8 cellular contexts compared by ENCODE assay signal in genomic region chr10:110387983-110388681, GRCh38.
A peak's percentile ranks its signal among the peaks of the same experiment; 100 is the strongest.
DNase-seq lines count a peak whose midpoint lies in the region; ATAC-seq and TF ChIP-seq lines count a peak whose summit lies in the region.

No MANE protein-coding gene starts in this region.

- no peaks in the 10 kb centered on the region for H3K9me3 Mint-ChIP-seq in type B pancreatic cell

- no peak for TF ChIP-seq EP300 in ovary (IDR thresholded peaks at IDR 0.05)

- no peak overlapping the region for H3K27ac ChIP-seq in ovary

- no peaks in the 10 kb centered on the region for H3K27me3 Mint-ChIP-seq in type B pancreatic cell

- H3K9me3 ChIP-seq in ovary = no peaks in the 10 kb centered on the region

- WGBS in ovary, 3 donors = 67 to 71% (median 68%) methylated on average over 7 of the region's 7 CpGs

- no peaks in the 10 kb centered on the region for H3K4me1 ChIP-seq in ovary (ENCODE audit: insufficient read depth)

- no peak overlapping the region for H3K4me3 Mint-ChIP-seq in type B pancreatic cell

- intact Hi-C loops in ovary (cut with DNase I) = no loop called here

- TF ChIP-seq POLR2A in GM19099 (IDR thresholded peaks at IDR 0.05; ENCODE audit: extremely low read depth, insufficient read length, low read depth) (peak; percentile 24), ovary (IDR thresholded peaks at IDR 0.05) (no peak)

- no peaks in the 10 kb centered on the region for H3K36me3 Mint-ChIP-seq in type B pancreatic cell

- H3K36me3 ChIP-seq in ovary = no peaks in the 10 kb centered on the region

- no peak overlapping the region for H3K4me3 ChIP-seq in ovary

- H3K27me3 ChIP-seq in ovary = no peaks in the 10 kb centered on the region

- no peaks in the 10 kb centered on the region for H3K4me1 Mint-ChIP-seq in type B pancreatic cell (ENCODE audit: unreplicated experiment)

- peak; percentile 78 for ATAC-seq in HG02938 (IDR thresholded peaks at IDR 0.05; ENCODE audit: unreplicated experiment)

- DNase-seq in activated CD4-positive, alpha-beta T cell treated with anti-CD3 and anti-CD28 coated beads, Interleukin-2, amount 50 U/mL, for 48 hours = peak; percentile 37 to 51
- DNase-seq in stimulated activated CD4-positive, alpha-beta T cell treated with anti-CD3 and anti-CD28 coated beads, Interleukin-1b, Interleukin-23, amount 100 ng/mL, for 4 hours (ENCODE audit: low read depth in 2 of 2) = peak; percentile 24 to 65
- no peak for DNase-seq in ovary
- no peak for DNase-seq in cerebellar nuclear complex (lab: John Stamatoyannopoulos, UW)
- DNase-seq in type B pancreatic cell (ENCODE audit: extremely low spot score, unreplicated experiment) = no peak
- no peak for DNase-seq in nucleus accumbens (lab: John Stamatoyannopoulos, UW)

- TF ChIP-seq CTCF in ovary (IDR thresholded peaks at IDR 0.05) = no peak
- no peak for TF ChIP-seq CTCF in type B pancreatic cell (conservative IDR thresholded peaks at IDR 0.05)

- no peak overlapping the region for H3K27ac Mint-ChIP-seq in type B pancreatic cell

Comparison
In these comparisons a context has a peak if more than half of its experiments do, and no peak if none do; other contexts are left out.
1. DNase-seq: peak in activated CD4-positive, alpha-beta T cell treated with anti-CD3 and anti-CD28 coated beads, Interleukin-2, amount 50 U/mL, for 48 hours (2 of 2) and stimulated activated CD4-positive, alpha-beta T cell treated with anti-CD3 and anti-CD28 coated beads, Interleukin-1b, Interleukin-23, amount 100 ng/mL, for 4 hours (2 of 2); none in ovary (0 of 5), cerebellar nuclear complex (0 of 2), type B pancreatic cell (single experiment) and nucleus accumbens (0 of 56).